In genomic region chr15:31498756-31499155, GRCh38 we compare ENCODE assay signal across 26 cellular contexts.
"Had no signal": no experiment of that assay in that cellular context is flagged by ENCODE, and none has a peak within 500 bp of the region (broad histone marks: within the 10 kb centered on the region; RNA-seq: fewer than 3 reads in every experiment).

No MANE protein-coding gene starts in this region.

- H3K27me3 ChIP-seq: Peyer's patch, SJCRH30 had no signal

- H3K36me3 Mint-ChIP-seq: activated CD4-positive, alpha-beta memory T cell treated with anti-CD3 and anti-CD28 coated beads for 36 hours; activated naive CD8-positive, alpha-beta T cell had no signal

- ATAC-seq: activated T-helper 17 cell treated with anti-CD3 and anti-CD28 coated beads, Interleukin-2, amount 50 U/mL, for 72 hours; K562 had no signal

- H3K9me3 Mint-ChIP-seq: activated CD4-positive, alpha-beta memory T cell treated with anti-CD3 and anti-CD28 coated beads for 36 hours; activated CD4-positive, alpha-beta T cell treated with anti-CD3 and anti-CD28 coated beads, Interleukin-2, amount 10 ng/mL, durations not matched to agents 7 days and 5 days; activated naive CD4-positive, alpha-beta T cell treated with anti-CD3 and anti-CD28 coated beads for 36 hours; activated T-helper 17 cell treated with anti-CD3 and anti-CD28 coated beads, Interleukin-2, amount 50 U/mL, for 72 hours had no signal

- H3K27ac Mint-ChIP-seq: activated CD4-positive, alpha-beta memory T cell treated with anti-CD3 and anti-CD28 coated beads for 36 hours; activated CD4-positive, alpha-beta T cell treated with anti-CD3 and anti-CD28 coated beads, Interleukin-2, amount 10 ng/mL, durations not matched to agents 7 days and 5 days; activated naive CD4-positive, alpha-beta T cell treated with anti-CD3 and anti-CD28 coated beads for 36 hours; activated naive CD8-positive, alpha-beta T cell; activated T-helper 17 cell treated with anti-CD3 and anti-CD28 coated beads, Interleukin-2, amount 50 U/mL, for 72 hours had no signal

- H3K27ac ChIP-seq: Peyer's patch, RWPE1, SJCRH30, VCaP had no signal

- H3K27me3 Mint-ChIP-seq: activated CD4-positive, alpha-beta memory T cell treated with anti-CD3 and anti-CD28 coated beads for 36 hours; activated CD4-positive, alpha-beta T cell treated with anti-CD3 and anti-CD28 coated beads, Interleukin-2, amount 10 ng/mL, durations not matched to agents 7 days and 5 days; activated naive CD8-positive, alpha-beta T cell; activated T-helper 17 cell treated with anti-CD3 and anti-CD28 coated beads, Interleukin-2, amount 50 U/mL, for 72 hours had no signal

- H3K4me3 ChIP-seq: K562, Peyer's patch, SJCRH30 had no signal

- H3K4me1 ChIP-seq: SJCRH30 had no signal

- DNase-seq: activated CD4-positive, alpha-beta memory T cell treated with anti-CD3 and anti-CD28 coated beads for 36 hours; activated CD4-positive, alpha-beta T cell treated with anti-CD3 and anti-CD28 coated beads, Interleukin-2, amount 10 ng/mL, durations not matched to agents 7 days and 5 days; activated CD4-positive, CD25-positive, alpha-beta regulatory T cell; activated gamma-delta T cell; activated naive CD4-positive, alpha-beta T cell treated with anti-CD3 and anti-CD28 coated beads for 36 hours; activated T-cell treated with anti-CD3 and anti-CD28 coated beads for 4 hours; activated T-cell treated with anti-CD3 and anti-CD28 coated beads, Interleukin-2, amount 50 U/mL, for 48 hours; anterior cingulate cortex; central memory CD4-positive, alpha-beta T cell; Karpas-422; MM.1S; NCI-H1105; NCI-H1436; NCI-H1694 treated with DMSO at 0.1 percent for 48 hours; NCI-H2029 treated with DMSO at 0.1 percent for 48 hours; NCI-H510A treated with DMSO at 0.1 percent for 48 hours; Peyer's patch; Right ventricle myocardium superior; SJCRH30; SK-N-SH; T-helper 1 cell had no signal

- H3K9me3 ChIP-seq: Peyer's patch, SJCRH30, SK-N-SH had no signal

- H3K4me1 Mint-ChIP-seq: activated CD4-positive, alpha-beta T cell treated with anti-CD3 and anti-CD28 coated beads, Interleukin-2, amount 10 ng/mL, durations not matched to agents 7 days and 5 days; activated T-helper 17 cell treated with anti-CD3 and anti-CD28 coated beads, Interleukin-2, amount 50 U/mL, for 72 hours had no signal

- H3K4me2 ChIP-seq: SK-N-SH had no signal

- H3K4me3 Mint-ChIP-seq: activated CD4-positive, alpha-beta memory T cell treated with anti-CD3 and anti-CD28 coated beads for 36 hours; activated CD4-positive, alpha-beta T cell treated with anti-CD3 and anti-CD28 coated beads, Interleukin-2, amount 10 ng/mL, durations not matched to agents 7 days and 5 days; activated naive CD4-positive, alpha-beta T cell treated with anti-CD3 and anti-CD28 coated beads for 36 hours; activated naive CD8-positive, alpha-beta T cell; activated T-helper 17 cell treated with anti-CD3 and anti-CD28 coated beads, Interleukin-2, amount 50 U/mL, for 72 hours had no signal

- H3K36me3 ChIP-seq: Peyer's patch, SJCRH30 had no signal

- H3K9ac ChIP-seq: SK-N-SH had no signal
